Comparison of ENCODE assay signal across 12 cellular contexts in the genomic region with DNA sequence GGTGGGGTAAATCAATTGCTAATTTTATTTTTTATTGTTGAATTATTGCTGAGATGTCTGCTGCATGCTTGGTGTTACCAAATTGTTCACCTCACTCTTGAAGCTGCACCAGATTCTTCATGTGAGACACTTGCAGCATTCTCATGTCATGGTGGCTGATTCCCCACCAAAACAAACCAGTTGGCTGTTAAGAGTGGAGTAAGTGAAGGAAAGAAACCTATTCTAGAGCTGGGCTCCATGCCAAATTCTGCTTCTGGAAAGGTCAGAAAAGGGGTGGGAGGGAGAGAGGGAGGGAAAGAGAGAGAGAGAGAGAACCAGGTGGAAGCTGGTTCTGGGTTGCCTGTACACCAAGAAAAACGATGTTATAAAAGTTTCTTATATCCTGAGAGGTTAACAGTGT.
DNase-seq lines count a peak whose midpoint lies in the region; ATAC-seq and TF ChIP-seq lines count a peak whose summit lies in the region.
"Had no signal": no experiment of that assay in that cellular context is flagged by ENCODE, and none has a peak within 500 bp of the region (broad histone marks: within the 10 kb centered on the region; RNA-seq: fewer than 3 reads in every experiment).

No MANE protein-coding gene starts in this region.

- H3K79me1 ChIP-seq in neuronal stem cell (ENCODE audit: low read depth, low read length), result no peaks in the 10 kb centered on the region

- ATAC-seq in gastrocnemius medialis, result no peak
- no peak for ATAC-seq in CD8-positive, alpha-beta T cell
- ATAC-seq: HepG2 had no signal

- peak overlapping the region; percentile 8 for H3K14ac ChIP-seq in neuronal stem cell (ENCODE audit: low read length)

- intact Hi-C loops in MCF 10A (cut with micrococcal nuclease) (no loop called here), breast epithelium (cut with DNase I; ENCODE audit: low total_unique reads) (no loop called here), gastrocnemius medialis (cut with DNase I; ENCODE audit: low total_unique reads) (no loop called here)
- intact Hi-C loops in CD8-positive, alpha-beta T cell (cut with DNase I, micrococcal nuclease), result no loop called here

- no peaks in the 10 kb centered on the region for H3K9me3 ChIP-seq in breast epithelium
- H3K9me3 ChIP-seq in neuronal stem cell (replicated peaks in 1 of 2; ENCODE audit: control insufficient read depth in 2 of 2, insufficient read depth in 1 of 2, low read depth in 1 of 2, low read length in 2 of 2), result no peaks in the 10 kb centered on the region
- H3K9me3 ChIP-seq in gastrocnemius medialis, result no peaks in the 10 kb centered on the region
- no peaks in the 10 kb centered on the region for H3K9me3 ChIP-seq in CD8-positive, alpha-beta T cell (ENCODE audit: low read length)
- H3K9me3 ChIP-seq: BLaER1 treated with 17β-estradiol and CSF1 and Interleukin-3, amounts not matched to agents 10 nM and 100 nM had no signal

- H2BK120ac ChIP-seq in neuronal stem cell (ENCODE audit: low read depth, low read length), result no peak overlapping the region

- no peaks in the 10 kb centered on the region for H3K27me3 Mint-ChIP-seq in MCF 10A (ENCODE audit: insufficient read depth, unreplicated experiment)
- no peaks in the 10 kb centered on the region for H3K27me3 Mint-ChIP-seq in CD8-positive, alpha-beta T cell (ENCODE audit: low read depth)
- H3K27me3 Mint-ChIP-seq: CD4-positive, CD25-positive, alpha-beta regulatory T cell had no signal

- no peaks in the 10 kb centered on the region for H3K27me3 ChIP-seq in breast epithelium
- no peaks in the 10 kb centered on the region for H3K27me3 ChIP-seq in neuronal stem cell (ENCODE audit: control insufficient read depth in 3 of 3, insufficient read depth in 3 of 3, low read depth in 1 of 3, low read length in 3 of 3)
- no peaks in the 10 kb centered on the region for H3K27me3 ChIP-seq in gastrocnemius medialis
- H3K27me3 ChIP-seq in CD8-positive, alpha-beta T cell (ENCODE audit: insufficient read depth, low read length), result no peaks in the 10 kb centered on the region
- H3K27me3 ChIP-seq: BLaER1 treated with 17β-estradiol and CSF1 and Interleukin-3, amounts not matched to agents 10 nM and 100 nM had no signal

- H3K4me3 Mint-ChIP-seq in MCF 10A (ENCODE audit: unreplicated experiment), result no peak overlapping the region
- no peak overlapping the region for H3K4me3 Mint-ChIP-seq in CD8-positive, alpha-beta T cell
- H3K4me3 Mint-ChIP-seq: CD4-positive, CD25-positive, alpha-beta regulatory T cell had no signal

- no peak overlapping the region for H4K8ac ChIP-seq in neuronal stem cell (ENCODE audit: low read depth, low read length)

- peak; percentile 8 for DNase-seq in MCF 10A (ENCODE audit: unreplicated experiment)
- DNase-seq in breast epithelium (ENCODE audit: low spot score in 2 of 2), result no peak
- DNase-seq in SK-MEL-5 (ENCODE audit: low read depth, low spot score), result peak; percentile 13
- no peak for DNase-seq in neuronal stem cell (ENCODE audit: low spot score)
- DNase-seq in gastrocnemius medialis, result no peak
- DNase-seq in CD8-positive, alpha-beta T cell, result no peak
- no peak for DNase-seq in SHP77 (lab: John Stamatoyannopoulos, UW)
- DNase-seq: ACHN; CD4-positive, CD25-positive, alpha-beta regulatory T cell; HCEC 1CT had no signal

- H3K27ac Mint-ChIP-seq in MCF 10A (ENCODE audit: low read depth, unreplicated experiment), result no peak overlapping the region
- H3K27ac Mint-ChIP-seq in CD8-positive, alpha-beta T cell, result no peak overlapping the region
- H3K27ac Mint-ChIP-seq: CD4-positive, CD25-positive, alpha-beta regulatory T cell had no signal

- no peak overlapping the region for H2BK5ac ChIP-seq in neuronal stem cell (ENCODE audit: low read length)

- H3K9me3 Mint-ChIP-seq in MCF 10A (ENCODE audit: unreplicated experiment), result no peaks in the 10 kb centered on the region
- H3K9me3 Mint-ChIP-seq in CD8-positive, alpha-beta T cell, result no peaks in the 10 kb centered on the region

- in situ Hi-C loops in SK-MEL-5 (cut with HindIII; ENCODE audit: low pct_unique_long_range_greater_than_20kb, low sequenced_read_pairs) (no loop called here), gastrocnemius medialis (cut with MboI; ENCODE audit: low sequenced_read_pairs in 4 of 4) (no loop called here)

- H4K91ac ChIP-seq in neuronal stem cell (ENCODE audit: low read depth, low read length, poor library complexity), result no peak overlapping the region

- H3K4ac ChIP-seq in neuronal stem cell (ENCODE audit: low read length), result no peak overlapping the region

- H3K36me3 ChIP-seq in breast epithelium, result no peaks in the 10 kb centered on the region
- H3K36me3 ChIP-seq in neuronal stem cell (replicated peaks in 1 of 2; ENCODE audit: control insufficient read depth in 2 of 2, insufficient read depth in 2 of 2, low read length in 2 of 2), result no peaks in the 10 kb centered on the region
- H3K36me3 ChIP-seq in gastrocnemius medialis, result no peaks in the 10 kb centered on the region
- H3K36me3 ChIP-seq in CD8-positive, alpha-beta T cell (ENCODE audit: insufficient read depth, low read length), result no peaks in the 10 kb centered on the region
- H3K36me3 ChIP-seq: BLaER1 treated with 17β-estradiol and CSF1 and Interleukin-3, amounts not matched to agents 10 nM and 100 nM had no signal

- no peak for TF ChIP-seq CTCF in MCF 10A (IDR thresholded peaks at IDR 0.05; ENCODE audit: unreplicated experiment)
- no peak for TF ChIP-seq CTCF in breast epithelium (IDR thresholded peaks at IDR 0.05)
- no peak for TF ChIP-seq CTCF in gastrocnemius medialis (IDR thresholded peaks at IDR 0.05 in 4 of 5, conservative IDR thresholded peaks at IDR 0.05 in 1 of 5)
- no peak for TF ChIP-seq CTCF in CD8-positive, alpha-beta T cell (IDR thresholded peaks at IDR 0.05)

- no CpG with 5 or more reads among the region's 1 CpG for WGBS in neuronal stem cell (ENCODE audit: extremely low coverage in 2 of 2, insufficient read length in 2 of 2, insufficient replicate concordance in 1 of 2), 2 donors

- H3K4me1 Mint-ChIP-seq in MCF 10A (ENCODE audit: insufficient read depth, unreplicated experiment), result no peaks in the 10 kb centered on the region
- H3K4me1 Mint-ChIP-seq in CD8-positive, alpha-beta T cell (ENCODE audit: low read depth), result no peaks in the 10 kb centered on the region
- H3K4me1 Mint-ChIP-seq: CD4-positive, CD25-positive, alpha-beta regulatory T cell had no signal

- no peak overlapping the region for H2AK5ac ChIP-seq in neuronal stem cell (ENCODE audit: low read depth, low read length)

- H3K18ac ChIP-seq in neuronal stem cell (ENCODE audit: low read length), result no peak overlapping the region

- H3K9ac ChIP-seq in neuronal stem cell (ENCODE audit: low read depth, low read length, poor library complexity), result no peak overlapping the region
- H3K9ac ChIP-seq: BLaER1 treated with 17β-estradiol and CSF1 and Interleukin-3, amounts not matched to agents 10 nM and 100 nM had no signal

- H2BK15ac ChIP-seq in neuronal stem cell (ENCODE audit: low read length), result no peak overlapping the region

- no peak overlapping the region for H3K27ac ChIP-seq in breast epithelium
- no peak overlapping the region for H3K27ac ChIP-seq in neuronal stem cell (replicated peaks; ENCODE audit: low read length)
- no peak overlapping the region for H3K27ac ChIP-seq in gastrocnemius medialis
- no peak overlapping the region for H3K27ac ChIP-seq in CD8-positive, alpha-beta T cell (ENCODE audit: low read depth, low read length)
- H3K27ac ChIP-seq: BLaER1 treated with 17β-estradiol and CSF1 and Interleukin-3, amounts not matched to agents 10 nM and 100 nM had no signal

- POLR2A ChIA-PET in MCF 10A (lab: Yijun Ruan, JAX), result no interaction called here
- POLR2A ChIA-PET in CD8-positive, alpha-beta T cell (lab: Charles Lee), result no interaction called here

- H3K23ac ChIP-seq in neuronal stem cell (ENCODE audit: low read depth, low read length, poor library complexity), result no peak overlapping the region

- H2BK12ac ChIP-seq in neuronal stem cell (ENCODE audit: low read length), result no peak overlapping the region

- H3K4me3 ChIP-seq in breast epithelium (no peak overlapping the region), neuronal stem cell (ENCODE audit: low read length in 2 of 2) (no peak overlapping the region), gastrocnemius medialis (no peak overlapping the region)
- no peak overlapping the region for H3K4me3 ChIP-seq in CD8-positive, alpha-beta T cell (ENCODE audit: low read depth, low read length)
- H3K4me3 ChIP-seq: BLaER1 treated with 17β-estradiol and CSF1 and Interleukin-3, amounts not matched to agents 10 nM and 100 nM had no signal

- no TSS peak for BruUV-seq in MCF 10A (replicated peaks; lab: Mats Ljungman, UMichigan)

- CTCF ChIA-PET in MCF 10A (lab: Yijun Ruan, JAX), result no interaction called here
- CTCF ChIA-PET in CD8-positive, alpha-beta T cell (lab: Charles Lee), result no interaction called here

- H3K4me1 ChIP-seq in breast epithelium (no peaks in the 10 kb centered on the region), neuronal stem cell (ENCODE audit: control insufficient read depth in 2 of 2, insufficient read depth in 1 of 2, low read depth in 1 of 2, low read length in 2 of 2) (no peaks in the 10 kb centered on the region), gastrocnemius medialis (no peaks in the 10 kb centered on the region)
- no peaks in the 10 kb centered on the region for H3K4me1 ChIP-seq in CD8-positive, alpha-beta T cell (ENCODE audit: insufficient read depth, low read length)

- H2AFZ ChIP-seq in neuronal stem cell (ENCODE audit: low read length), result no peak overlapping the region

- H3K36me3 Mint-ChIP-seq in MCF 10A (ENCODE audit: insufficient read depth, unreplicated experiment), result peaks cover 5% of the 10 kb centered on the region
- H3K36me3 Mint-ChIP-seq in CD8-positive, alpha-beta T cell, result no peaks in the 10 kb centered on the region
- H3K36me3 Mint-ChIP-seq: CD4-positive, CD25-positive, alpha-beta regulatory T cell had no signal

- no peak for TF ChIP-seq POLR2A in breast epithelium (IDR thresholded peaks at IDR 0.05)
- no peak for TF ChIP-seq POLR2A in gastrocnemius medialis (IDR thresholded peaks at IDR 0.05)

- no peak overlapping the region for H3K4me2 ChIP-seq in neuronal stem cell (ENCODE audit: insufficient read depth, low read length, poor library complexity, severe bottlenecking)

Comparison
In these comparisons a context has a peak if more than half of its experiments do, and no peak if none do; other contexts are left out.
1. DNase-seq: peak in MCF 10A (single experiment) and SK-MEL-5 (single experiment); none in breast epithelium (0 of 2), neuronal stem cell (single experiment), gastrocnemius medialis (0 of 2), CD8-positive, alpha-beta T cell (0 of 7) and SHP77 (0 of 2).